16 cellular contexts compared by ENCODE assay signal in the genomic region with DNA sequence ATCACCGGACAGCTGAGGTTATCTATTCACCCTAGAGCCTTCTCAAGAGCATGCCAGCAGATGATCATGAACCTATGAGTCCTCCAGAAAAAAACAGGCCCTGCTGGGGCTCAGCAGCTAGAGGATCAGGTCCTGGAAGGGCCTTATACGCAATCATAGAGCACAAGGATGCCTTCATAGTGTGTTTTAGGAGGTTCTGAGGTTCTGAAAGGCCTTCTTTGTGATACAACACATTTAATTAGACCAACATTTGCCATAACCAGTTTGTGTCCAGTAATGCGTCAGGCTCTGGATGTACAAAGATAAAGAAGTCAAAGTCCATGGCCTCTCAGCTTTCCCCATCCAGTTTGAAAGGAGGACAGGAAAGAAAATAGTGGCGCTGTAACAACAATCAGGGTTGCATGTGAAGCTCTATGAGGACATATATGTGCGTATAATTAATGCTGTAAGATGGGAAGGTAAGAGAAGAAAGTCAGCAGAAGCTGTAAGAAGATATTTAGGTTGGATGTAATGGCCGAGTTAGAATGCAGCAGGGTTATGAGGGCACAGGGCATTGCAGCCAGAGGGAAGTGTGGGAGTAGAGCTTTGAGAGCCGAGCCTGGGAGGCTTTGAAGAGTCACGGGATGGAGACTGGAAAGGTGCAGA.
"Had no signal": no experiment of that assay in that cellular context is flagged by ENCODE, and none has a peak within 500 bp of the region (broad histone marks: within the 10 kb centered on the region; RNA-seq: fewer than 3 reads in every experiment).

No MANE protein-coding gene starts in this region.

- H3K9me3 ChIP-seq: gastroesophageal sphincter, thoracic aorta had no signal

- H3K27me3 Mint-ChIP-seq: activated naive CD4-positive, alpha-beta T cell treated with anti-CD3 and anti-CD28 coated beads, Interleukin-2, amount 50 U/mL, for 24 hours; central memory CD8-positive, alpha-beta T cell; effector memory CD8-positive, alpha-beta T cell; stimulated activated naive CD8-positive, alpha-beta T cell treated with anti-CD3 and anti-CD28 coated beads, Interleukin-15, Interleukin-2, amounts not matched to agents 100 ng/mL and 50 ng/mL, for 24 hours; T-helper 17 cell had no signal

- H3K36me3 Mint-ChIP-seq: activated naive CD4-positive, alpha-beta T cell treated with anti-CD3 and anti-CD28 coated beads, Interleukin-2, amount 50 U/mL, for 24 hours; natural killer cell had no signal

- H3K4me3 Mint-ChIP-seq: activated naive CD4-positive, alpha-beta T cell treated with anti-CD3 and anti-CD28 coated beads, Interleukin-2, amount 50 U/mL, for 24 hours; central memory CD8-positive, alpha-beta T cell; effector memory CD8-positive, alpha-beta T cell; natural killer cell; stimulated activated naive CD8-positive, alpha-beta T cell treated with anti-CD3 and anti-CD28 coated beads, Interleukin-15, Interleukin-2, amounts not matched to agents 100 ng/mL and 50 ng/mL, for 24 hours; T-helper 17 cell had no signal

- H3K27ac Mint-ChIP-seq: activated naive CD4-positive, alpha-beta T cell treated with anti-CD3 and anti-CD28 coated beads, Interleukin-2, amount 50 U/mL, for 24 hours; effector memory CD8-positive, alpha-beta T cell; natural killer cell; stimulated activated naive CD8-positive, alpha-beta T cell treated with anti-CD3 and anti-CD28 coated beads, Interleukin-15, Interleukin-2, amounts not matched to agents 100 ng/mL and 50 ng/mL, for 24 hours; T-helper 17 cell had no signal

- H3K4me3 ChIP-seq: gastroesophageal sphincter, thoracic aorta had no signal

- H3K27me3 ChIP-seq: gastroesophageal sphincter had no signal

- H3K9me3 Mint-ChIP-seq: activated naive CD4-positive, alpha-beta T cell treated with anti-CD3 and anti-CD28 coated beads, Interleukin-2, amount 50 U/mL, for 24 hours; central memory CD8-positive, alpha-beta T cell; effector memory CD8-positive, alpha-beta T cell; natural killer cell; stimulated activated naive CD8-positive, alpha-beta T cell treated with anti-CD3 and anti-CD28 coated beads, Interleukin-15, Interleukin-2, amounts not matched to agents 100 ng/mL and 50 ng/mL, for 24 hours had no signal

- H3K36me3 ChIP-seq: gastroesophageal sphincter, thoracic aorta had no signal

- DNase-seq: activated CD4-positive, alpha-beta T cell treated with anti-CD3 and anti-CD28 coated beads, Interleukin-2, amount 50 U/mL, for 4 hours; activated effector memory CD4-positive, alpha-beta T cell treated with Interleukin-2 at 50 U/mL for 16 hours; activated T-cell treated with anti-CD3 and anti-CD28 coated beads, Interleukin-2, amount 50 U/mL, for 1 hour; cortex of kidney; effector memory CD8-positive, alpha-beta T cell; kidney glomerular epithelial cell; natural killer cell; stimulated activated CD4-positive, alpha-beta T cell treated with anti-CD3 and anti-CD28 coated beads, Interleukin-15, amount 100 ng/mL, for 24 hours; stimulated activated CD4-positive, alpha-beta T cell treated with anti-CD3 and anti-CD28 coated beads, Interleukin-4, amount 100 ng/mL, for 24 hours; T-helper 17 cell had no signal

- H3K4me1 Mint-ChIP-seq: activated naive CD4-positive, alpha-beta T cell treated with anti-CD3 and anti-CD28 coated beads, Interleukin-2, amount 50 U/mL, for 24 hours; central memory CD8-positive, alpha-beta T cell; natural killer cell; T-helper 17 cell had no signal

- ATAC-seq: effector memory CD8-positive, alpha-beta T cell; gastroesophageal sphincter; natural killer cell; T-helper 17 cell had no signal

- H3K27ac ChIP-seq: epithelial cell of prostate, gastroesophageal sphincter, thoracic aorta had no signal
